ENCODE assay signal across 8 cellular contexts in genomic region chr2:9004338-9005204, GRCh38. TPM values are rescaled to one million over a fixed set of nuclear protein-coding genes. Genes with fewer than 3 reads are reported as not detected.
DNase-seq lines count a peak whose midpoint lies in the region; ATAC-seq and TF ChIP-seq lines count a peak whose summit lies in the region.

No MANE protein-coding gene starts in this region.

- H3K9ac ChIP-seq in smooth muscle cell (ENCODE audit: low read depth): peak overlapping the region; percentile 81

- H3K4me3 ChIP-seq in heart left ventricle (peak overlapping the region; percentile 60 to 96 (median 74)), hepatocyte (peak overlapping the region; percentile 73), smooth muscle cell (peak overlapping the region; percentile 81)

- H3K4me1 ChIP-seq in heart left ventricle: peaks cover 0 to 21% (median 3%) of the 10 kb centered on the region in 12 donors
- no peaks in the 10 kb centered on the region for H3K4me1 ChIP-seq in hepatocyte (ENCODE audit: insufficient read depth)
- H3K4me1 ChIP-seq in smooth muscle cell (ENCODE audit: low read depth): peaks cover 10% of the 10 kb centered on the region

- no peaks in the 10 kb centered on the region for H3K36me3 Mint-ChIP-seq in activated CD4-positive, alpha-beta memory T cell treated with anti-CD3 and anti-CD28 coated beads for 36 hours

- peaks cover 3% of the 10 kb centered on the region for H3F3A ChIP-seq in smooth muscle cell (ENCODE audit: low read depth)

- TF ChIP-seq CTCF in heart left ventricle (IDR thresholded peaks at IDR 0.05) (no peak), hepatocyte (IDR thresholded peaks at IDR 0.05; ENCODE audit: poor library complexity) (no peak), smooth muscle cell (IDR thresholded peaks at IDR 0.05; ENCODE audit: borderline replicate concordance, insufficient read depth, poor library complexity, severe bottlenecking) (no peak)

- DNase-seq in heart left ventricle (no peak), cardiac septum (ENCODE audit: low spot score) (no peak), hepatocyte (ENCODE audit: low spot score) (no peak), smooth muscle cell (lab: John Stamatoyannopoulos, UW; ENCODE audit: unreplicated experiment) (no peak), NCI-H2029 (lab: John Stamatoyannopoulos, UW) (no peak)
- DNase-seq in activated CD4-positive, alpha-beta memory T cell treated with anti-CD3 and anti-CD28 coated beads for 36 hours: peak; percentile 27

- H3K27ac ChIP-seq in heart left ventricle (peak overlapping the region in 11 of 12 donors; percentile 47 to 87 (median 76)), hepatocyte (peak overlapping the region; percentile 92), smooth muscle cell (ENCODE audit: low read depth) (peak overlapping the region; percentile 92)

- H3K4me3 Mint-ChIP-seq in activated CD4-positive, alpha-beta memory T cell treated with anti-CD3 and anti-CD28 coated beads for 36 hours: peak overlapping the region; percentile 69

- H3K27me3 ChIP-seq in heart left ventricle: no peaks in the 10 kb centered on the region
- no peaks in the 10 kb centered on the region for H3K27me3 ChIP-seq in hepatocyte
- H3K27me3 ChIP-seq in smooth muscle cell (ENCODE audit: low read depth): no peaks in the 10 kb centered on the region

- no peaks in the 10 kb centered on the region for H3K9me3 Mint-ChIP-seq in activated CD4-positive, alpha-beta memory T cell treated with anti-CD3 and anti-CD28 coated beads for 36 hours

- peaks cover 5% of the 10 kb centered on the region for H3K27me3 Mint-ChIP-seq in activated CD4-positive, alpha-beta memory T cell treated with anti-CD3 and anti-CD28 coated beads for 36 hours

- WGBS in heart left ventricle, 4 donors: 24 to 49% (median 32%) methylated on average over 13 to 25 of the region's 25 CpGs
- WGBS in hepatocyte (ENCODE audit: low lambda C conversion rate, missing lambda C conversion rate): 13% methylated on average over 25 of the region's 25 CpGs
- 6% methylated on average over 25 of the region's 25 CpGs for WGBS in smooth muscle cell (ENCODE audit: low lambda C conversion rate)

- POLR2A ChIA-PET in activated CD4-positive, alpha-beta memory T cell treated with anti-CD3 and anti-CD28 coated beads for 36 hours (lab: Charles Lee): no interaction called here

- H3K4me1 Mint-ChIP-seq in activated CD4-positive, alpha-beta memory T cell treated with anti-CD3 and anti-CD28 coated beads for 36 hours (ENCODE audit: low read depth): peaks cover 16% of the 10 kb centered on the region

- H2AFZ ChIP-seq in hepatocyte: peak overlapping the region; percentile 91
- H2AFZ ChIP-seq in smooth muscle cell (ENCODE audit: low read depth): peak overlapping the region; percentile 87

- H3K9me2 ChIP-seq in hepatocyte (replicated peaks; ENCODE audit: insufficient read depth): no peaks in the 10 kb centered on the region

- H3K36me3 ChIP-seq in heart left ventricle (no peaks in the 10 kb centered on the region), hepatocyte (replicated peaks; ENCODE audit: insufficient read depth, low read depth) (no peaks in the 10 kb centered on the region), smooth muscle cell (ENCODE audit: low read depth) (no peaks in the 10 kb centered on the region)

- CTCF ChIA-PET in activated CD4-positive, alpha-beta memory T cell treated with anti-CD3 and anti-CD28 coated beads for 36 hours (lab: Charles Lee): interaction anchor here (0.7 to 1.0 kb wide), 3 partner anchors 12 to 200 kb away, joined by 3 read pairs; no protein-coding TSS in a partner anchor

- peak overlapping the region; percentile 88 for H3K4me2 ChIP-seq in hepatocyte
- H3K4me2 ChIP-seq in smooth muscle cell: peak overlapping the region; percentile 91

- intact Hi-C loops in heart left ventricle (cut with DNase I) (loop anchor here in 3 of 10 donors (2.0 to 10.0 kb wide), 3 partner anchors 90 to 823 kb away; partner anchors contain the start of gene KIDINS220 (in 1 of the 3)), cardiac septum (cut with DNase I) (no loop called here)
- intact Hi-C loops in activated CD4-positive, alpha-beta memory T cell treated with anti-CD3 and anti-CD28 coated beads for 36 hours (cut with micrococcal nuclease): loop anchor here (5.0 kb wide), 1 partner anchor 167 kb away; the partner anchor contains the start of gene KIDINS220

- ATAC-seq in heart left ventricle (peak in 1 of 4 donors; percentile 24), GM21717 (IDR thresholded peaks at IDR 0.05; ENCODE audit: unreplicated experiment) (no peak), GM18907 (IDR thresholded peaks at IDR 0.05; ENCODE audit: unreplicated experiment) (no peak)

- no peak overlapping the region for H3K27ac Mint-ChIP-seq in activated CD4-positive, alpha-beta memory T cell treated with anti-CD3 and anti-CD28 coated beads for 36 hours

- no peak for TF ChIP-seq POLR2A in heart left ventricle (IDR thresholded peaks at IDR 0.05)

- H3K9me3 ChIP-seq in heart left ventricle (no peaks in the 10 kb centered on the region), hepatocyte (ENCODE audit: low read depth) (no peaks in the 10 kb centered on the region), smooth muscle cell (replicated peaks; ENCODE audit: low read depth) (no peaks in the 10 kb centered on the region)

- H3K79me2 ChIP-seq in hepatocyte (peaks cover 35% of the 10 kb centered on the region), smooth muscle cell (ENCODE audit: low read depth) (peaks cover 35% of the 10 kb centered on the region)

- no peaks in the 10 kb centered on the region for H4K20me1 ChIP-seq in hepatocyte (ENCODE audit: insufficient read depth, poor library complexity, severe bottlenecking)
- H4K20me1 ChIP-seq in smooth muscle cell (ENCODE audit: low read depth): peaks cover 29% of the 10 kb centered on the region

RNA-seq across cellular contexts. Expression of gene MBOAT2, which starts 1.1 kb away (rescaled TPM):
- total RNA-seq in heart left ventricle (10 to 100 TPM; 12.9 to 34.9 (median 17.3) TPM), cardiac septum (48.2 TPM), hepatocyte (14.1 and 35.2 TPM in 2 replicates), smooth muscle cell (24.1 and 49.5 TPM in 2 replicates)
- polyA plus RNA-seq in heart left ventricle (10 to 100 TPM in 1 of 2 donors, 1 to 10 TPM in 1; 4.5 to 16.1 TPM), hepatocyte (22.8 and 32.5 TPM in 2 replicates), smooth muscle cell (32.6 and 35.2 TPM in 2 replicates)
- total RNA-seq in activated CD4-positive, alpha-beta memory T cell treated with anti-CD3 and anti-CD28 coated beads for 36 hours: 1 to 10 TPM; 6.4 to 7.0 TPM
